22 cellular contexts compared by ENCODE assay signal in the genomic region with DNA sequence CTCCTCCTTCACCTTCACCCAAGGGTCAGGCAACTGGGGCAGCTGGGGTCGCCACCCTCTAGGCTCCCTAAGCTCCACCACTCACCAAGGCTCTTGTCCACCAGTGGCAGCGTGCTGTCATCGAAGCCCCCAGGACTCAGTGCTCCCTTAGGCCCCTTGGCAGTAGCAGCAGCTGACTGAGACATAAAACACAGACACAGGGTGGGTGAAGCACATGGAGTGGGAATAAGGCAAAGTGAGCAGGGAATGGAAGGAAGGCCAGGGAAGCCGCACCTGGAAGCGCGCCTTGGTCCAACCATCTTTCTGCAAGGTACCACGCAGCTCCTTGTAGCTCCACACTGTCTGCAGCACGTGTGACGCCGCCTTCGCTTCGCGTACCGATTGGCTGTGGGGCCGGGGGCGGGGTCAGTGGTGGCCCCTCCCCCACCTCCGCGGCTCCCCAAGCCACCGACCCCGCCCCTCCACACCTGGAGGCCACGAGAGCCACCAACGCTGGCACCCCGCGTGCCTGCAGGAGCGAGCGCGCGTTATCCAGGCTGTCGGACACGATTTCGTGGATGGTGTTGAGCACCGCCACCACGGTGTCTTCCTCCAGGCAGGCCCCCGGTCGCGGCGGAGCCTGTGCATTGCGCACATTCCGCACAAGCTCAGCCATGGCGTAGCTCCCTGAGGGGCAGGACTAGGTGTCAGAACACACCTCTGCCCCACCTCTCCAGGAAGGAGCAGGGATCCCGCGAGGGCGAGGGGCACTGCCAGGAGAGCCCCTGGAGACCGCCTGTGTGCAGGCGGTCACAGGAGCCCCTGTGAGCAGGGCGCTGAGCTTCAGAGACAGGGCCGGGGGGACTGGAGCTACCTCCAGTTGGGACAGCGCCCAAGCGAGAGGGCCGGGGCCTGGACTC. TPM values are rescaled to one million over a fixed set of nuclear protein-coding genes. Genes with fewer than 3 reads are reported as not detected.
A peak's percentile ranks its signal among the peaks of the same experiment; 100 is the strongest.
DNase-seq lines count a peak whose midpoint lies in the region; ATAC-seq, FAIRE-seq and TF ChIP-seq lines count a peak whose summit lies in the region.
"Had no signal": no experiment of that assay in that cellular context is flagged by ENCODE, and none has a peak within 500 bp of the region (broad histone marks: within the 10 kb centered on the region; RNA-seq: fewer than 3 reads in every experiment).

No MANE protein-coding gene starts in this region.

- no peaks in the 10 kb centered on the region for H3K27me3 Mint-ChIP-seq in WTC11 (ENCODE audit: low read depth)
- H3K27me3 Mint-ChIP-seq in naive thymus-derived CD8-positive, alpha-beta T cell, result no peaks in the 10 kb centered on the region
- H3K27me3 Mint-ChIP-seq: B cell, IgD-negative memory B cell had no signal

- no peak for TF ChIP-seq POLR2A in right lobe of liver (IDR thresholded peaks at IDR 0.05)

- intact Hi-C loops in right lobe of liver (cut with DNase I), result loop anchor here (10.0 kb wide), 2 partner anchors 52 to 142 kb away; partner anchors contain the start of genes RANBP1 (in 2 of the 2), TRMT2A (in 2 of the 2) and TANGO2 (in 1 of the 2)

- no peaks in the 10 kb centered on the region for H3K27me3 ChIP-seq in H7 (ENCODE audit: control insufficient read depth, insufficient read depth, low read length)
- H3K27me3 ChIP-seq in right lobe of liver, result no peaks in the 10 kb centered on the region
- H3K27me3 ChIP-seq: Peyer's patch, SJCRH30 had no signal

- 96% methylated on average over 14 of the region's 50 CpGs for whole genome bisulfite sequencing in right lobe of liver (ENCODE audit: insufficient coverage, low coverage, low lambda C conversion rate, missing lambda C conversion rate)

- POLR2A ChIA-PET in WTC11 (lab: Charles Lee), result no interaction called here
- POLR2A ChIA-PET in naive thymus-derived CD8-positive, alpha-beta T cell (lab: Charles Lee), result interaction anchor here (0.8 kb wide), 1 partner anchor 20 kb away, joined by 3 read pairs; no protein-coding TSS in a partner anchor

- H3K36me3 ChIP-seq in H7 (replicated peaks; ENCODE audit: control insufficient read depth, insufficient read depth, low read length) (peaks cover 9% of the 10 kb centered on the region), right lobe of liver (peaks cover 0 to 6% (median 0%) of the 10 kb centered on the region in 4 donors)

- H3K27ac ChIP-seq in right lobe of liver, result peak overlapping the region in 2 of 3 donors; percentile 40 to 96
- H3K27ac ChIP-seq: A549, Peyer's patch, SJCRH30 had no signal

- H3K9me3 Mint-ChIP-seq in WTC11, result no peaks in the 10 kb centered on the region
- H3K9me3 Mint-ChIP-seq in naive thymus-derived CD8-positive, alpha-beta T cell, result no peaks in the 10 kb centered on the region
- H3K9me3 Mint-ChIP-seq: IgD-negative memory B cell had no signal

- no peak overlapping the region for H3K4me3 Mint-ChIP-seq in WTC11
- no peak overlapping the region for H3K4me3 Mint-ChIP-seq in naive thymus-derived CD8-positive, alpha-beta T cell
- H3K4me3 Mint-ChIP-seq: B cell, IgD-negative memory B cell had no signal

- ATAC-seq in WTC11 (no peak), right lobe of liver (no peak)
- ATAC-seq in naive thymus-derived CD8-positive, alpha-beta T cell, result no peak
- ATAC-seq: A549 had no signal

- CTCF ChIA-PET in WTC11 (lab: Charles Lee), result interaction anchor here (0.8 to 8.4 kb wide), 6 partner anchors 10 to 112 kb away, joined by 3 to 181 read pairs (median 6); no protein-coding TSS in a partner anchor

- H3K4me3 ChIP-seq in H7 (ENCODE audit: insufficient read depth, low read depth, low read length), result no peak overlapping the region
- no peak overlapping the region for H3K4me3 ChIP-seq in right lobe of liver
- H3K4me3 ChIP-seq: A549, Peyer's patch, SJCRH30 had no signal

- H3K9me3 ChIP-seq in right lobe of liver, result no peaks in the 10 kb centered on the region
- H3K9me3 ChIP-seq: A549, Peyer's patch, SJCRH30 had no signal

- peak; percentile 91 for DNase-seq in H7
- peak; percentile 33 for DNase-seq in WTC11 (ENCODE audit: low spot score)
- DNase-seq in right lobe of liver, result no peak
- no peak for DNase-seq in urothelium cell line (ENCODE audit: low spot score)
- no peak for DNase-seq in midbrain (lab: John Stamatoyannopoulos, UW)
- no peak for DNase-seq in NCI-H524 (lab: John Stamatoyannopoulos, UW)
- no peak for DNase-seq in naive thymus-derived CD8-positive, alpha-beta T cell
- DNase-seq: DMS79, GOT3, Karpas-422, NCI-H1694, NCI-H2081, NCI-H2171, NCI-H345, NCI-H524 treated with DMSO at 0.1 percent for 48 hours, NCI-H82, Peyer's patch, SJCRH30 had no signal

- H3K36me3 Mint-ChIP-seq in WTC11, result peaks cover 15% of the 10 kb centered on the region
- peaks cover 0 to 1% (median 0%) of the 10 kb centered on the region in 3 donors for H3K36me3 Mint-ChIP-seq in naive thymus-derived CD8-positive, alpha-beta T cell

- peaks cover 18% of the 10 kb centered on the region for H3K4me1 Mint-ChIP-seq in WTC11
- H3K4me1 Mint-ChIP-seq in naive thymus-derived CD8-positive, alpha-beta T cell, result peaks cover 11 to 35% (median 25%) of the 10 kb centered on the region in 4 donors

- H3K4me1 ChIP-seq in right lobe of liver, result peaks cover 0 to 45% (median 21%) of the 10 kb centered on the region in 4 donors

- no peak overlapping the region for H3K27ac Mint-ChIP-seq in WTC11
- H3K27ac Mint-ChIP-seq in naive thymus-derived CD8-positive, alpha-beta T cell, result no peak overlapping the region
- H3K27ac Mint-ChIP-seq: B cell, IgD-negative memory B cell had no signal

- FAIRE-seq in urothelium cell line (lab: Jason Lieb, UNC), result peak; percentile 71
- FAIRE-seq: A549, HTR-8/SVneo had no signal

- TF ChIP-seq CTCF in WTC11 (IDR thresholded peaks at IDR 0.05) (no peak), right lobe of liver (IDR thresholded peaks at IDR 0.05) (no peak)

TF ChIP-seq in WTC11, 78 proteins besides CTCF, POLR2A, EP300 and RAD21:
- no peak for TF ChIP-seq NR3C1 (CRISPR knock-in tag; conservative IDR thresholded peaks at IDR 0.05; ENCODE audit: low read depth)
- no peak for TF ChIP-seq SP1 (CRISPR knock-in tag; conservative IDR thresholded peaks at IDR 0.05)
- TF ChIP-seq CBFB (CRISPR knock-in tag; IDR thresholded peaks at IDR 0.05; ENCODE audit: low read depth), result no peak
- TF ChIP-seq MXD4 (CRISPR knock-in tag; IDR thresholded peaks at IDR 0.05; ENCODE audit: borderline replicate concordance), result no peak
- no peak for TF ChIP-seq FOXJ3 (CRISPR knock-in tag; IDR thresholded peaks at IDR 0.05; ENCODE audit: borderline replicate concordance)

RNA-seq across cellular contexts. Expression of gene TXNRD2, which starts 31.3 kb away (rescaled TPM):
- 3.3 and 5.0 TPM in 2 replicates for total RNA-seq in H7 (2014; rRNA removed; shearing (Covaris generic))
- total RNA-seq in WTC11 (2021), result 15.9 to 18.8 TPM (median 18.8 TPM) in 3 replicates
- 10 to 100 TPM; 35.9 to 47.8 (median 44.3) TPM for total RNA-seq in right lobe of liver
- 10 to 100 TPM; 33.4 to 33.8 TPM for total RNA-seq in naive thymus-derived CD8-positive, alpha-beta T cell
- polyA plus RNA-seq in naive thymus-derived CD8-positive, alpha-beta T cell, result 10 to 100 TPM in 2 of 3 donors, 1 to 10 TPM in 1; 6.5 to 14.9 (median 10.6) TPM

RNA-seq across cellular contexts. Expression of gene COMT, which starts 31.3 kb away (rescaled TPM):
- 1.4 and 1.7 TPM in 2 replicates for total RNA-seq in H7 (2014; rRNA removed; shearing (Covaris generic))
- total RNA-seq in WTC11 (2021) (30.8 to 38.0 TPM (median 36.1 TPM) in 3 replicates), right lobe of liver (100 to 1,000 TPM; 144 to 270 (median 200) TPM)
- total RNA-seq in naive thymus-derived CD8-positive, alpha-beta T cell, result 10 to 100 TPM; 40.7 to 43.0 TPM
- polyA plus RNA-seq in naive thymus-derived CD8-positive, alpha-beta T cell, result 10 to 100 TPM; 92.1 to 97.2 (median 92.6) TPM

RNA-seq across cellular contexts. Expression of gene ARVCF, which starts 43.7 kb away (rescaled TPM):
- 35.8 and 40.8 TPM in 2 replicates for total RNA-seq in H7 (2014; rRNA removed; shearing (Covaris generic))
- total RNA-seq in WTC11 (2021), result 58.3 to 65.4 TPM (median 61.3 TPM) in 3 replicates
- total RNA-seq in right lobe of liver, result 10 to 100 TPM; 11.5 to 40.9 (median 20.7) TPM
- 1 to 10 TPM; 4.6 to 5.1 TPM for total RNA-seq in naive thymus-derived CD8-positive, alpha-beta T cell
- polyA plus RNA-seq in naive thymus-derived CD8-positive, alpha-beta T cell, result 1 to 10 TPM in 2 of 3 donors, under 1 TPM in 1; 0.53 to 1.5 (median 1.1) TPM

RNA-seq across cellular contexts. Expression of gene TANGO2, which starts 48.0 kb away (rescaled TPM):
- 11.3 and 15.7 TPM in 2 replicates for total RNA-seq in H7 (2014; rRNA removed; shearing (Covaris generic))
- total RNA-seq in WTC11 (2021), result 13.2 to 16.8 TPM (median 14.8 TPM) in 3 replicates
- total RNA-seq in right lobe of liver, result 10 to 100 TPM; 11.0 to 27.0 (median 15.5) TPM
- total RNA-seq in naive thymus-derived CD8-positive, alpha-beta T cell, result 10 to 100 TPM; 37.5 to 38.0 TPM
- 10 to 100 TPM; 22.6 to 36.2 (median 26.4) TPM for polyA plus RNA-seq in naive thymus-derived CD8-positive, alpha-beta T cell

Comparison
In these comparisons a context has a peak if more than half of its experiments do, and no peak if none do; other contexts are left out.
1. DNase-seq: peak in H7 (single experiment) and WTC11 (single experiment); none in right lobe of liver (0 of 3), urothelium cell line (single experiment), midbrain (single experiment), NCI-H524 (0 of 2) and naive thymus-derived CD8-positive, alpha-beta T cell (0 of 10).
2. RNA of gene COMT, which starts 31.3 kb away (total RNA-seq): 144 to 270 TPM in right lobe of liver, 40.7 to 43.0 TPM in naive thymus-derived CD8-positive, alpha-beta T cell and 30.8 to 38.0 TPM in WTC11; 1.4 to 1.7 TPM in H7; every median in the first group is over 10 times any median in the second.